In the genomic region with DNA sequence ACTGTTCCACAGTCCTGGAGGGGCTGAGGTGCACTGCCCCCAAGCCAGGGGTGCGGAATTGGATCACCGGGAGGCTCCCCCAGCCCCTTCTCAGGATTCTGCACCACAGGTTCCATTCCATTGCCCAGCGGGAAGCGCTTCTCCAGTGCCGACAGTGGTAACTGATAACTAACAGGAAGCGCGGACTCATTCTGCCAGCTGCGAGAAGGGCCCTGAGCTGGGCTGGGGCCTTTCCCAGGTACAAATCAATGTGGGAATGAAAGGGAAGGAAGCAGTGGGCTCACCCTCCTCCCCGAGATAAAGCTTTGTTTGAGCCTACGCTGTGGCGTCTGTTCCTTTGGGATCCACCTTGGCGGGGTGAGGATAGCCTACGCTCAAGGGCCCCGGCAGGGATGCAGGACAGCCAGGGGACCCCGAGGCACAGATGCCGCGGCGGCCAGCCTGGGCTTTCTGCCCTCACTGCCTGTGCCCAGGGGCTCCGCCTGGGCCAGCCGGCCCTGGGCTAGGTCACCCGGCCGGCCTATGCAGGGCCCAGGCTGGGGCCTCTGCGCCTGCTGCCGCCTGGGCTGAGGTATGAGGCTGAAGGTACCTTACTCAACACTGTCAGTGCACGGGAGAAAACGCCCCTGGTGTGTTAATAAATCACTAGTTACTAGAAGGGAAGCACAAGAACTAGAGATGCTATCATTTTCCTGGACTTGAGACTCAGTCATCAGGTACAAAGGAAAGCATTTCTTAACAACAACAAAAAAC, we compare ENCODE assay signal across 3 cellular contexts.
A peak's percentile ranks its signal among the peaks of the same experiment; 100 is the strongest.
TF ChIP-seq lines count a peak whose summit lies in the region.

No MANE protein-coding gene starts in this region.

TF ChIP-seq in HCT116, 20 proteins besides CTCF, POLR2A, EP300 and RAD21:
- no peak for TF ChIP-seq SRF (IDR thresholded peaks at IDR 0.05; ENCODE audit: low read depth)
- TF ChIP-seq, protein P1, sequence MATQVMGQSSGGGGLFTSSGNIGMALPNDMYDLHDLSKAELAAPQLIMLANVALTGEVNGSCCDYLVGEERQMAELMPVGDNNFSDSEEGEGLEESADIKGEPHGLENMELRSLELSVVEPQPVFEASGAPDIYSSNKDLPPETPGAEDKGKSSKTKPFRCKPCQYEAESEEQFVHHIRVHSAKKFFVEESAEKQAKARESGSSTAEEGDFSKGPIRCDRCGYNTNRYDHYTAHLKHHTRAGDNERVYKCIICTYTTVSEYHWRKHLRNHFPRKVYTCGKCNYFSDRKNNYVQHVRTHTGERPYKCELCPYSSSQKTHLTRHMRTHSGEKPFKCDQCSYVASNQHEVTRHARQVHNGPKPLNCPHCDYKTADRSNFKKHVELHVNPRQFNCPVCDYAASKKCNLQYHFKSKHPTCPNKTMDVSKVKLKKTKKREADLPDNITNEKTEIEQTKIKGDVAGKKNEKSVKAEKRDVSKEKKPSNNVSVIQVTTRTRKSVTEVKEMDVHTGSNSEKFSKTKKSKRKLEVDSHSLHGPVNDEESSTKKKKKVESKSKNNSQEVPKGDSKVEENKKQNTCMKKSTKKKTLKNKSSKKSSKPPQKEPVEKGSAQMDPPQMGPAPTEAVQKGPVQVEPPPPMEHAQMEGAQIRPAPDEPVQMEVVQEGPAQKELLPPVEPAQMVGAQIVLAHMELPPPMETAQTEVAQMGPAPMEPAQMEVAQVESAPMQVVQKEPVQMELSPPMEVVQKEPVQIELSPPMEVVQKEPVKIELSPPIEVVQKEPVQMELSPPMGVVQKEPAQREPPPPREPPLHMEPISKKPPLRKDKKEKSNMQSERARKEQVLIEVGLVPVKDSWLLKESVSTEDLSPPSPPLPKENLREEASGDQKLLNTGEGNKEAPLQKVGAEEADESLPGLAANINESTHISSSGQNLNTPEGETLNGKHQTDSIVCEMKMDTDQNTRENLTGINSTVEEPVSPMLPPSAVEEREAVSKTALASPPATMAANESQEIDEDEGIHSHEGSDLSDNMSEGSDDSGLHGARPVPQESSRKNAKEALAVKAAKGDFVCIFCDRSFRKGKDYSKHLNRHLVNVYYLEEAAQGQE (IDR thresholded peaks at IDR 0.05; ENCODE audit: low read depth) = no peak
- no peak for TF ChIP-seq FOSL1 (IDR thresholded peaks at IDR 0.05; ENCODE audit: low read depth)
- no peak for TF ChIP-seq CEBPB (IDR thresholded peaks at IDR 0.05; ENCODE audit: low read depth)
- TF ChIP-seq CBX3 (IDR thresholded peaks at IDR 0.05; ENCODE audit: low read depth) = no peak
- TF ChIP-seq EZH2phosphoT487 (IDR thresholded peaks at IDR 0.05; ENCODE audit: borderline replicate concordance) = no peak
- TF ChIP-seq EZH2 (IDR thresholded peaks at IDR 0.05) = no peak
- no peak for TF ChIP-seq POLR2AphosphoS5 (IDR thresholded peaks at IDR 0.05; ENCODE audit: low read depth, low read length)
- no peak for TF ChIP-seq JUND (IDR thresholded peaks at IDR 0.05)
- no peak for TF ChIP-seq SIN3A (IDR thresholded peaks at IDR 0.05; ENCODE audit: low read depth)

TF ChIP-seq in H1, 55 proteins besides CTCF, POLR2A, EP300 and RAD21:
- TF ChIP-seq SP1 (IDR thresholded peaks at IDR 0.05; ENCODE audit: low read depth, low read length) = no peak
- TF ChIP-seq SUZ12 (IDR thresholded peaks at IDR 0.05; ENCODE audit: low read length) = peak; percentile 36; the same call in 1 of the 2 replicates
- no peak for TF ChIP-seq TAF7 (optimal IDR thresholded peaks at IDR 0.05; ENCODE audit: borderline replicate concordance, low read depth, low read length)
- TF ChIP-seq EZH2 (IDR thresholded peaks at IDR 0.05; ENCODE audit: low read depth, low read length, severe bottlenecking) = peak; percentile 37
- no peak for TF ChIP-seq HDAC6 (IDR thresholded peaks at IDR 0.05; ENCODE audit: low read depth, low read length)

TF ChIP-seq in HepG2, 621 proteins besides CTCF, POLR2A, EP300 and RAD21:
- TF ChIP-seq PAF1 (CRISPR knock-in tag; IDR thresholded peaks at IDR 0.05) (no peak), ZNF747 (CRISPR knock-in tag; IDR thresholded peaks at IDR 0.05; ENCODE audit: borderline replicate concordance) (no peak), TBX3 (IDR thresholded peaks at IDR 0.05; ENCODE audit: borderline replicate concordance) (no peak), ZNF180 (CRISPR knock-in tag; IDR thresholded peaks at IDR 0.05; ENCODE audit: borderline replicate concordance, low read depth) (no peak), ZNF441 (CRISPR knock-in tag; IDR thresholded peaks at IDR 0.05; ENCODE audit: borderline replicate concordance) (no peak), PHF21A (CRISPR knock-in tag; IDR thresholded peaks at IDR 0.05) (no peak), SRSF9 (IDR thresholded peaks at IDR 0.05; ENCODE audit: borderline replicate concordance, insufficient read depth, low read depth, low read length, poor library complexity, severe bottlenecking) (no peak), ZSCAN20 (CRISPR knock-in tag; IDR thresholded peaks at IDR 0.05; ENCODE audit: borderline replicate concordance) (no peak), THYN1 (CRISPR knock-in tag; IDR thresholded peaks at IDR 0.05; ENCODE audit: borderline replicate concordance, low read depth) (no peak), SOX13 (IDR thresholded peaks at IDR 0.05) (no peak), SOX13 (CRISPR knock-in tag; conservative IDR thresholded peaks at IDR 0.05 in 1 of 2, IDR thresholded peaks at IDR 0.05 in 1 of 2) (no peak), ZNF3 (CRISPR knock-in tag; IDR thresholded peaks at IDR 0.05) (no peak)
- TF ChIP-seq, protein P2, sequence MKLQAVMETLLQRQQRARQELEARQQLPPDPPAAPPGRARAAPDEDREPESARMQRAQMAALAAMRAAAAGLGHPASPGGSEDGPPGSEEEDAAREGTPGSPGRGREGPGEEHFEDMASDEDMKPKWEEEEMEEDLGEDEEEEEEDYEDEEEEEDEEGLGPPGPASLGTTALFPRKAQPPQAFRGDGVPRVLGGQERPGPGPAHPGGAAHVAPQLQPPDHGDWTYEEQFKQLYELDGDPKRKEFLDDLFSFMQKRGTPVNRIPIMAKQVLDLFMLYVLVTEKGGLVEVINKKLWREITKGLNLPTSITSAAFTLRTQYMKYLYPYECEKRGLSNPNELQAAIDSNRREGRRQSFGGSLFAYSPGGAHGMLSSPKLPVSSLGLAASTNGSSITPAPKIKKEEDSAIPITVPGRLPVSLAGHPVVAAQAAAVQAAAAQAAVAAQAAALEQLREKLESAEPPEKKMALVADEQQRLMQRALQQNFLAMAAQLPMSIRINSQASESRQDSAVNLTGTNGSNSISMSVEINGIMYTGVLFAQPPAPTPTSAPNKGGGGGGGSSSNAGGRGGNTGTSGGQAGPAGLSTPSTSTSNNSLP (IDR thresholded peaks at IDR 0.05; ENCODE audit: low read depth, low read length) = no peak
- TF ChIP-seq, protein P3, sequence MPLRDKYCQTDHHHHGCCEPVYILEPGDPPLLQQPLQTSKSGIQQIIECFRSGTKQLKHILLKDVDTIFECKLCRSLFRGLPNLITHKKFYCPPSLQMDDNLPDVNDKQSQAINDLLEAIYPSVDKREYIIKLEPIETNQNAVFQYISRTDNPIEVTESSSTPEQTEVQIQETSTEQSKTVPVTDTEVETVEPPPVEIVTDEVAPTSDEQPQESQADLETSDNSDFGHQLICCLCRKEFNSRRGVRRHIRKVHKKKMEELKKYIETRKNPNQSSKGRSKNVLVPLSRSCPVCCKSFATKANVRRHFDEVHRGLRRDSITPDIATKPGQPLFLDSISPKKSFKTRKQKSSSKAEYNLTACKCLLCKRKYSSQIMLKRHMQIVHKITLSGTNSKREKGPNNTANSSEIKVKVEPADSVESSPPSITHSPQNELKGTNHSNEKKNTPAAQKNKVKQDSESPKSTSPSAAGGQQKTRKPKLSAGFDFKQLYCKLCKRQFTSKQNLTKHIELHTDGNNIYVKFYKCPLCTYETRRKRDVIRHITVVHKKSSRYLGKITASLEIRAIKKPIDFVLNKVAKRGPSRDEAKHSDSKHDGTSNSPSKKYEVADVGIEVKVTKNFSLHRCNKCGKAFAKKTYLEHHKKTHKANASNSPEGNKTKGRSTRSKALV (CRISPR knock-in tag; IDR thresholded peaks at IDR 0.05) = no peak
- TF ChIP-seq, protein P4, sequence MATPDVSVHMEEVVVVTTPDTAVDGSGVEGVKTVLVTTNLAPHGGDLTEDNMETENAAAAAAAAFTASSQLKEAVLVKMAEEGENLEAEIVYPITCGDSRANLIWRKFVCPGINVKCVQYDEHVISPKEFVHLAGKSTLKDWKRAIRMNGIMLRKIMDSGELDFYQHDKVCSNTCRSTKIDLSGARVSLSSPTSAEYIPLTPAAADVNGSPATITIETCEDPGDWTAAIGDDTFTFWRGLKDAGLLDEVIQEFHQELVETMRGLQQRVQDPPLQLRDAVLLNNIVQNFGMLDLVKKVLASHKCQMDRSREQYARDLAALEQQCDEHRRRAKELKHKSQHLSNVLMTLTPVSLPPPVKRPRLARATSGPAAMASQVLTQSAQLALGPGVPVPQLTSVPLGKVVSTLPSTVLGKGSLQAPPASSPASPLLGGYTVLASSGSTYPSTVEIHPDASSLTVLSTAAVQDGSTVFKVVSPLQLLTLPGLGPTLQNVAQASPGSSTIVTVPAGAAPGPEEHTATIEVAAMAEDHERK (CRISPR knock-in tag; IDR thresholded peaks at IDR 0.05; ENCODE audit: low read depth) = no peak
- TF ChIP-seq, protein P5, sequence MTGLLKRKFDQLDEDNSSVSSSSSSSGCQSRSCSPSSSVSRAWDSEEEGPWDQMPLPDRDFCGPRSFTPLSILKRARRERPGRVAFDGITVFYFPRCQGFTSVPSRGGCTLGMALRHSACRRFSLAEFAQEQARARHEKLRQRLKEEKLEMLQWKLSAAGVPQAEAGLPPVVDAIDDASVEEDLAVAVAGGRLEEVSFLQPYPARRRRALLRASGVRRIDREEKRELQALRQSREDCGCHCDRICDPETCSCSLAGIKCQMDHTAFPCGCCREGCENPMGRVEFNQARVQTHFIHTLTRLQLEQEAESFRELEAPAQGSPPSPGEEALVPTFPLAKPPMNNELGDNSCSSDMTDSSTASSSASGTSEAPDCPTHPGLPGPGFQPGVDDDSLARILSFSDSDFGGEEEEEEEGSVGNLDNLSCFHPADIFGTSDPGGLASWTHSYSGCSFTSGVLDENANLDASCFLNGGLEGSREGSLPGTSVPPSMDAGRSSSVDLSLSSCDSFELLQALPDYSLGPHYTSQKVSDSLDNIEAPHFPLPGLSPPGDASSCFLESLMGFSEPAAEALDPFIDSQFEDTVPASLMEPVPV (CRISPR knock-in tag; IDR thresholded peaks at IDR 0.05) = no peak
- TF ChIP-seq, protein P6, sequence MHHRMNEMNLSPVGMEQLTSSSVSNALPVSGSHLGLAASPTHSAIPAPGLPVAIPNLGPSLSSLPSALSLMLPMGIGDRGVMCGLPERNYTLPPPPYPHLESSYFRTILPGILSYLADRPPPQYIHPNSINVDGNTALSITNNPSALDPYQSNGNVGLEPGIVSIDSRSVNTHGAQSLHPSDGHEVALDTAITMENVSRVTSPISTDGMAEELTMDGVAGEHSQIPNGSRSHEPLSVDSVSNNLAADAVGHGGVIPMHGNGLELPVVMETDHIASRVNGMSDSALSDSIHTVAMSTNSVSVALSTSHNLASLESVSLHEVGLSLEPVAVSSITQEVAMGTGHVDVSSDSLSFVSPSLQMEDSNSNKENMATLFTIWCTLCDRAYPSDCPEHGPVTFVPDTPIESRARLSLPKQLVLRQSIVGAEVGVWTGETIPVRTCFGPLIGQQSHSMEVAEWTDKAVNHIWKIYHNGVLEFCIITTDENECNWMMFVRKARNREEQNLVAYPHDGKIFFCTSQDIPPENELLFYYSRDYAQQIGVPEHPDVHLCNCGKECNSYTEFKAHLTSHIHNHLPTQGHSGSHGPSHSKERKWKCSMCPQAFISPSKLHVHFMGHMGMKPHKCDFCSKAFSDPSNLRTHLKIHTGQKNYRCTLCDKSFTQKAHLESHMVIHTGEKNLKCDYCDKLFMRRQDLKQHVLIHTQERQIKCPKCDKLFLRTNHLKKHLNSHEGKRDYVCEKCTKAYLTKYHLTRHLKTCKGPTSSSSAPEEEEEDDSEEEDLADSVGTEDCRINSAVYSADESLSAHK (CRISPR knock-in tag; IDR thresholded peaks at IDR 0.05; ENCODE audit: borderline replicate concordance) = no peak
- TF ChIP-seq, protein P7, sequence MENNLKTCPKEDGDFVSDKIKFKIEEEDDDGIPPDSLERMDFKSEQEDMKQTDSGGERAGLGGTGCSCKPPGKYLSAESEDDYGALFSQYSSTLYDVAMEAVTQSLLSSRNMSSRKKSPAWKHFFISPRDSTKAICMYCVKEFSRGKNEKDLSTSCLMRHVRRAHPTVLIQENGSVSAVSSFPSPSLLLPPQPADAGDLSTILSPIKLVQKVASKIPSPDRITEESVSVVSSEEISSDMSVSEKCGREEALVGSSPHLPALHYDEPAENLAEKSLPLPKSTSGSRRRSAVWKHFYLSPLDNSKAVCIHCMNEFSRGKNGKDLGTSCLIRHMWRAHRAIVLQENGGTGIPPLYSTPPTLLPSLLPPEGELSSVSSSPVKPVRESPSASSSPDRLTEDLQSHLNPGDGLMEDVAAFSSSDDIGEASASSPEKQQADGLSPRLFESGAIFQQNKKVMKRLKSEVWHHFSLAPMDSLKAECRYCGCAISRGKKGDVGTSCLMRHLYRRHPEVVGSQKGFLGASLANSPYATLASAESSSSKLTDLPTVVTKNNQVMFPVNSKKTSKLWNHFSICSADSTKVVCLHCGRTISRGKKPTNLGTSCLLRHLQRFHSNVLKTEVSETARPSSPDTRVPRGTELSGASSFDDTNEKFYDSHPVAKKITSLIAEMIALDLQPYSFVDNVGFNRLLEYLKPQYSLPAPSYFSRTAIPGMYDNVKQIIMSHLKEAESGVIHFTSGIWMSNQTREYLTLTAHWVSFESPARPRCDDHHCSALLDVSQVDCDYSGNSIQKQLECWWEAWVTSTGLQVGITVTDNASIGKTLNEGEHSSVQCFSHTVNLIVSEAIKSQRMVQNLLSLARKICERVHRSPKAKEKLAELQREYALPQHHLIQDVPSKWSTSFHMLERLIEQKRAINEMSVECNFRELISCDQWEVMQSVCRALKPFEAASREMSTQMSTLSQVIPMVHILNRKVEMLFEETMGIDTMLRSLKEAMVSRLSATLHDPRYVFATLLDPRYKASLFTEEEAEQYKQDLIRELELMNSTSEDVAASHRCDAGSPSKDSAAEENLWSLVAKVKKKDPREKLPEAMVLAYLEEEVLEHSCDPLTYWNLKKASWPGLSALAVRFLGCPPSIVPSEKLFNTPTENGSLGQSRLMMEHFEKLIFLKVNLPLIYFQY (CRISPR knock-in tag; IDR thresholded peaks at IDR 0.05; ENCODE audit: borderline replicate concordance) = no peak
